Comparison of ENCODE assay signal across 8 cellular contexts in genomic region chr19:10295305-10295846, GRCh38. TPM values are rescaled to one million over a fixed set of nuclear protein-coding genes. Genes with fewer than 3 reads are reported as not detected.
DNase-seq lines count a peak whose midpoint lies in the region; ATAC-seq and TF ChIP-seq lines count a peak whose summit lies in the region.

No MANE protein-coding gene starts in this region.

- H3K36me3 ChIP-seq in cardiac muscle cell, result no peaks in the 10 kb centered on the region
- no peaks in the 10 kb centered on the region for H3K36me3 ChIP-seq in psoas muscle (ENCODE audit: insufficient read depth in 1 of 2, low read depth in 1 of 2)

- DNase-seq in cardiac muscle cell (ENCODE audit: low read depth in 1 of 2, low spot score in 1 of 2), result peak; percentile 47 to 56
- no peak for DNase-seq in cardiac septum (ENCODE audit: low spot score)
- DNase-seq in effector CD4-positive, alpha-beta T cell, result peak; percentile 55
- no peak for DNase-seq in psoas muscle
- DNase-seq in putamen (ENCODE audit: low spot score), result no peak
- DNase-seq in OCI-M1 (lab: John Stamatoyannopoulos, UW), result no peak

- WGBS in psoas muscle, 3 donors, result 0 to 2% (median 1%) methylated on average over 48 of the region's 48 CpGs

- H3K9me3 ChIP-seq in cardiac muscle cell (ENCODE audit: low read depth) (no peaks in the 10 kb centered on the region), psoas muscle (no peaks in the 10 kb centered on the region)

- H3K4me3 ChIP-seq in cardiac muscle cell (no peak overlapping the region), psoas muscle (peak overlapping the region; percentile 28)

- no peaks in the 10 kb centered on the region for H3K4me1 ChIP-seq in cardiac muscle cell (ENCODE audit: low read depth)
- peaks cover 23% of the 10 kb centered on the region for H3K4me1 ChIP-seq in psoas muscle

- intact Hi-C loops in cardiac septum (cut with DNase I), result no loop called here
- intact Hi-C loops in psoas muscle (cut with DNase I), result no loop called here

- H3K27me3 ChIP-seq in cardiac muscle cell (peaks cover 67% of the 10 kb centered on the region), psoas muscle (ENCODE audit: insufficient read depth in 3 of 3, low read length in 2 of 3) (peaks cover 0 to 73% (median 48%) of the 10 kb centered on the region in 3 donors)

- H3K27ac ChIP-seq in cardiac muscle cell (no peak overlapping the region), VCaP (no peak overlapping the region), psoas muscle (no peak overlapping the region)

- TF ChIP-seq CTCF in cardiac muscle cell (IDR thresholded peaks at IDR 0.05; ENCODE audit: low read depth, low read length) (peak; percentile 27), VCaP (conservative IDR thresholded peaks at IDR 0.05) (peak; percentile 11), psoas muscle (IDR thresholded peaks at IDR 0.05) (no peak)

- ATAC-seq in psoas muscle, result no peak
- no peak for ATAC-seq in GM18909 (IDR thresholded peaks at IDR 0.05; ENCODE audit: poor library complexity, unreplicated experiment)

RNA-seq across cellular contexts. Expression of gene ICAM5, which starts 5.6 kb away (rescaled TPM):
- total RNA-seq in cardiac muscle cell (22.9 and 53.0 TPM in 2 replicates), cardiac septum (0.67 TPM), psoas muscle (under 1 TPM in 2 of 4 donors, not detected in 2; 0.13 to 0.22 TPM)
- polyA plus RNA-seq in cardiac muscle cell (21.0 and 31.9 TPM in 2 replicates), psoas muscle (under 1 TPM in 2 of 3 donors, not detected in 1; 0.04 TPM)

RNA-seq across cellular contexts. Expression of gene ICAM4, which starts 8.6 kb away (rescaled TPM):
- total RNA-seq in cardiac muscle cell, result 21.8 and 23.4 TPM in 2 replicates
- 19.0 and 24.0 TPM in 2 replicates for polyA plus RNA-seq in cardiac muscle cell
- total RNA-seq in cardiac septum, result 0.46 TPM
- under 1 TPM in 1 of 4 donors, not detected in 3; 0.47 TPM for total RNA-seq in psoas muscle
- under 1 TPM in 2 of 3 donors, not detected in 1; 0.04 to 0.18 TPM for polyA plus RNA-seq in psoas muscle

RNA-seq across cellular contexts. Expression of gene ZGLP1, which starts 14.2 kb away (rescaled TPM):
- total RNA-seq in cardiac muscle cell, result 4.1 and 9.3 TPM in 2 replicates
- polyA plus RNA-seq in cardiac muscle cell, result 6.2 and 12.2 TPM in 2 replicates
- total RNA-seq in cardiac septum, result 1.9 TPM
- 1 to 10 TPM in 1 of 4 donors, under 1 TPM in 2, not detected in 1; 0.59 to 2.9 (median 0.69) TPM for total RNA-seq in psoas muscle
- 1 to 10 TPM in 1 of 3 donors, under 1 TPM in 2; 0.69 to 1.6 (median 1.00) TPM for polyA plus RNA-seq in psoas muscle

RNA-seq across cellular contexts. Expression of gene FDX2, which starts 20.4 kb away (rescaled TPM):
- total RNA-seq in cardiac muscle cell (28.9 and 42.9 TPM in 2 replicates), cardiac septum (16.9 TPM), psoas muscle (10 to 100 TPM; 16.0 to 21.8 (median 18.3) TPM)
- polyA plus RNA-seq in cardiac muscle cell (40.9 and 70.9 TPM in 2 replicates), psoas muscle (10 to 100 TPM; 30.7 to 52.5 (median 39.6) TPM)

RNA-seq across cellular contexts. Expression of gene ICAM1, which starts 24.5 kb away (rescaled TPM):
- 0.18 and 0.57 TPM in 2 replicates for total RNA-seq in cardiac muscle cell
- 0.50 and 0.77 TPM in 2 replicates for polyA plus RNA-seq in cardiac muscle cell
- total RNA-seq in cardiac septum, result 9.8 TPM
- total RNA-seq in psoas muscle, result 1 to 10 TPM; 3.7 to 8.0 (median 6.9) TPM
- 1 to 10 TPM; 2.7 to 7.5 (median 3.3) TPM for polyA plus RNA-seq in psoas muscle

Comparison
In these comparisons a context has a peak if more than half of its experiments do, and no peak if none do; other contexts are left out.
1. DNase-seq: peak in cardiac muscle cell (2 of 2) and effector CD4-positive, alpha-beta T cell (single experiment); none in cardiac septum (single experiment), psoas muscle (0 of 2), putamen (single experiment) and OCI-M1 (single experiment).
2. RNA of gene ICAM5, which starts 5.6 kb away (total RNA-seq): 22.9 to 53.0 TPM in cardiac muscle cell; 0.67 TPM in cardiac septum (single experiment) and 0.13 to 0.22 TPM in psoas muscle; every median in the first group is over 10 times any median in the second.
3. RNA of gene ICAM4, which starts 8.6 kb away (total RNA-seq): 21.8 to 23.4 TPM in cardiac muscle cell; 0.46 TPM in cardiac septum (single experiment) and 0.47 TPM in psoas muscle; every median in the first group is over 10 times any median in the second.